Comparison of ENCODE assay signal across 3 cellular contexts in genomic region chr2:15687243-15687642, GRCh38.
"Had no signal": no experiment of that assay in that cellular context is flagged by ENCODE, and none has a peak within 500 bp of the region (broad histone marks: within the 10 kb centered on the region; RNA-seq: fewer than 3 reads in every experiment).

No MANE protein-coding gene starts in this region.

- DNase-seq: GDM1, GF-D8 had no signal

- H3K4me3 ChIP-seq: GM12878 had no signal
